ENCODE assay signal across 1 cellular context in the genomic region with DNA sequence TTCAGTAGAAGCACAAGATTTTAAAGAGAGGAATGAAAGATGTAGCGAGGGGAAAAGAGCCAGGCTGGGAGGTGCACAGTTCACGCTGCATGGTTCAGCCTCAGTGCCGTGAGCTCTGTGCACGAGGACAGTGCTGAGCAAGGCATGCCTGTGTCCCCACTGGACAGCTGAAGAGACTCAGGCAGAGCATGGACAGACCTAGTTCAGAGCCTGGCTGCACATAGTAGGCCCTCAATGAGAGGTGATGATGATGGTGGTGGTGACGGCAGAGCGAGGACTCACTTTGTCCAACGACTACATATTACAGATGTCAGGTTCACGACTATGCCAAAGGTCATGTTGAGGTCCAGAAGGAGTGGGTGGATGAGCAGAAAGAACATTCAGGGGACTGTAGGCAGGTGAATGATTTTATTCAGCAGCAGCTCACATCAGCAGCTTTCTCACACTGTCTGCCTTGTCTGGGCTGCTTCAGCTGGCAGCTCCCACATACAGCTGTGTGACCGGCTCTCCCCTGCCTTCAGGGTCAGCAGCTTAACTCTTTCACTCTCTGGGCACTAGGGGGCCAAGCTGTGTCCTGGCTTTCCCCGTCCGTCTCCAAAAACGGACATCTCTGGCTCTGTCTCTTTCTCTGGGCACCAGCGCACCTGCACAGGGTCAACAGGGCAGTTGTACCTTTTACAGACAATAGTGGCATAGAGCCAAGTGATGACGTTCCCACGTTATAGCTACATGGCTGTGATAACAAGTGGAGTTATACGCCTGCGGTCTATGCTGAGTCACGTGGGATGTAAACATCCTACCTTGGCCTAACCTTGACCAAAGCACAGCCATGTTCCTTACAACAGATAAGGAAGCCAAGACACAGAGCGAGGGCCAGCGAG.
A peak's percentile ranks its signal among the peaks of the same experiment; 100 is the strongest.
TF ChIP-seq lines count a peak whose summit lies in the region.

No MANE protein-coding gene starts in this region.

TF ChIP-seq in K562, 482 proteins besides CTCF, POLR2A, EP300 and RAD21 (continued from another document):
- TF ChIP-seq, protein P1, sequence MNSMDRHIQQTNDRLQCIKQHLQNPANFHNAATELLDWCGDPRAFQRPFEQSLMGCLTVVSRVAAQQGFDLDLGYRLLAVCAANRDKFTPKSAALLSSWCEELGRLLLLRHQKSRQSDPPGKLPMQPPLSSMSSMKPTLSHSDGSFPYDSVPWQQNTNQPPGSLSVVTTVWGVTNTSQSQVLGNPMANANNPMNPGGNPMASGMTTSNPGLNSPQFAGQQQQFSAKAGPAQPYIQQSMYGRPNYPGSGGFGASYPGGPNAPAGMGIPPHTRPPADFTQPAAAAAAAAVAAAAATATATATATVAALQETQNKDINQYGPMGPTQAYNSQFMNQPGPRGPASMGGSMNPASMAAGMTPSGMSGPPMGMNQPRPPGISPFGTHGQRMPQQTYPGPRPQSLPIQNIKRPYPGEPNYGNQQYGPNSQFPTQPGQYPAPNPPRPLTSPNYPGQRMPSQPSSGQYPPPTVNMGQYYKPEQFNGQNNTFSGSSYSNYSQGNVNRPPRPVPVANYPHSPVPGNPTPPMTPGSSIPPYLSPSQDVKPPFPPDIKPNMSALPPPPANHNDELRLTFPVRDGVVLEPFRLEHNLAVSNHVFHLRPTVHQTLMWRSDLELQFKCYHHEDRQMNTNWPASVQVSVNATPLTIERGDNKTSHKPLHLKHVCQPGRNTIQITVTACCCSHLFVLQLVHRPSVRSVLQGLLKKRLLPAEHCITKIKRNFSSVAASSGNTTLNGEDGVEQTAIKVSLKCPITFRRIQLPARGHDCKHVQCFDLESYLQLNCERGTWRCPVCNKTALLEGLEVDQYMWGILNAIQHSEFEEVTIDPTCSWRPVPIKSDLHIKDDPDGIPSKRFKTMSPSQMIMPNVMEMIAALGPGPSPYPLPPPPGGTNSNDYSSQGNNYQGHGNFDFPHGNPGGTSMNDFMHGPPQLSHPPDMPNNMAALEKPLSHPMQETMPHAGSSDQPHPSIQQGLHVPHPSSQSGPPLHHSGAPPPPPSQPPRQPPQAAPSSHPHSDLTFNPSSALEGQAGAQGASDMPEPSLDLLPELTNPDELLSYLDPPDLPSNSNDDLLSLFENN (IDR thresholded peaks at IDR 0.05; ENCODE audit: low read depth in 2 of 2, low read length in 2 of 2), result no peak
- TF ChIP-seq TEAD1 (CRISPR knock-in tag; IDR thresholded peaks at IDR 0.05) (peak in 1 of 2 experiments; percentile 72; a peak in 1 of 4 replicates), TOE1 (IDR thresholded peaks at IDR 0.05; ENCODE audit: borderline replicate concordance) (peak; percentile 76; the same call in 1 of the 2 replicates), TOE1 (CRISPR knock-in tag; IDR thresholded peaks at IDR 0.05; ENCODE audit: borderline replicate concordance, low read depth) (no peak)
- TF ChIP-seq, protein P2, sequence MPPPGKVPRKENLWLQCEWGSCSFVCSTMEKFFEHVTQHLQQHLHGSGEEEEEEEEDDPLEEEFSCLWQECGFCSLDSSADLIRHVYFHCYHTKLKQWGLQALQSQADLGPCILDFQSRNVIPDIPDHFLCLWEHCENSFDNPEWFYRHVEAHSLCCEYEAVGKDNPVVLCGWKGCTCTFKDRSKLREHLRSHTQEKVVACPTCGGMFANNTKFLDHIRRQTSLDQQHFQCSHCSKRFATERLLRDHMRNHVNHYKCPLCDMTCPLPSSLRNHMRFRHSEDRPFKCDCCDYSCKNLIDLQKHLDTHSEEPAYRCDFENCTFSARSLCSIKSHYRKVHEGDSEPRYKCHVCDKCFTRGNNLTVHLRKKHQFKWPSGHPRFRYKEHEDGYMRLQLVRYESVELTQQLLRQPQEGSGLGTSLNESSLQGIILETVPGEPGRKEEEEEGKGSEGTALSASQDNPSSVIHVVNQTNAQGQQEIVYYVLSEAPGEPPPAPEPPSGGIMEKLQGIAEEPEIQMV (tag; conservative IDR thresholded peaks at IDR 0.05; ENCODE audit: low read depth), result 0 out of 2 replicates have a peak, but pooled peaks have one; percentile 54
TF ChIP-seq in K562: peak in this region for 98.
